In genomic region chr17:55664287-55664686, GRCh38 we compare ENCODE assay signal across 11 cellular contexts. TPM values are rescaled to one million over a fixed set of nuclear protein-coding genes. Genes with fewer than 3 reads are reported as not detected.
DNase-seq lines count a peak whose midpoint lies in the region; ATAC-seq and TF ChIP-seq lines count a peak whose summit lies in the region.
"Had no signal": no experiment of that assay in that cellular context is flagged by ENCODE, and none has a peak within 500 bp of the region (broad histone marks: within the 10 kb centered on the region; RNA-seq: fewer than 3 reads in every experiment).

No MANE protein-coding gene starts in this region.

- no peak for TF ChIP-seq CTCF in suprapubic skin (IDR thresholded peaks at IDR 0.05)

- TF ChIP-seq POLR2A in suprapubic skin (IDR thresholded peaks at IDR 0.05), result no peak

- DNase-seq in GM19240 (ENCODE audit: insufficient read length, low spot score) (peak; percentile 26), NOMO-1 treated with DMSO at 0.1 percent for 48 hours (lab: John Stamatoyannopoulos, UW; ENCODE audit: unreplicated experiment) (peak; percentile 89), ureter (ENCODE audit: low spot score) (no peak), suprapubic skin (ENCODE audit: low spot score in 2 of 2) (no peak), NCI-H226 (no peak)
- no peak for DNase-seq in stimulated activated CD4-positive, alpha-beta T cell treated with anti-CD3 and anti-CD28 coated beads, Interleukin-12 subunit alpha, Interleukin-12 subunit beta, amount 100 ng/mL, for 4 hours
- DNase-seq: activated naive CD4-positive, alpha-beta T cell treated with anti-CD3 and anti-CD28 coated beads, Interleukin-2, amount 50 U/mL, for 16 hours; NCI-H1694 treated with DMSO at 0.1 percent for 48 hours had no signal

- ATAC-seq in HG02973 (IDR thresholded peaks at IDR 0.05; ENCODE audit: unreplicated experiment), result peak; percentile 82

- H3K4me1 ChIP-seq in BLaER1 (peaks cover 59% of the 10 kb centered on the region), suprapubic skin (peaks cover 9% of the 10 kb centered on the region)

- no peak overlapping the region for H3K9ac ChIP-seq in BLaER1

- H3K27me3 ChIP-seq in BLaER1 (no peaks in the 10 kb centered on the region), suprapubic skin (no peaks in the 10 kb centered on the region)

- H3K4me3 ChIP-seq in BLaER1 (no peak overlapping the region), suprapubic skin (no peak overlapping the region)

- H3K36me3 ChIP-seq in BLaER1 (no peaks in the 10 kb centered on the region), suprapubic skin (no peaks in the 10 kb centered on the region)

- 84% methylated on average over 3 of the region's 3 CpGs for WGBS in suprapubic skin

- no peak for TF ChIP-seq EP300 in suprapubic skin (IDR thresholded peaks at IDR 0.05)

- H3K9me3 ChIP-seq in BLaER1 (no peaks in the 10 kb centered on the region), suprapubic skin (no peaks in the 10 kb centered on the region)

- H3K27ac ChIP-seq in BLaER1 (0 out of 2 replicates have a peak overlapping the region, but pooled peaks have one; percentile 28), suprapubic skin (no peak overlapping the region)

- no peaks in the 10 kb centered on the region for H4K20me1 ChIP-seq in BLaER1

- H3K4me2 ChIP-seq in BLaER1, result peak overlapping the region; percentile 59

RNA-seq across cellular contexts. Expression of gene TMEM100, which starts 58.4 kb away (rescaled TPM):
- 8.4 TPM for total RNA-seq in ureter
- 1 to 10 TPM; 1.7 to 2.9 (median 2.4) TPM for total RNA-seq in suprapubic skin
- total RNA-seq: kidney epithelial cell had no signal

Comparison
In these comparisons a context has a peak if more than half of its experiments do, and no peak if none do; other contexts are left out.
1. DNase-seq: peak in GM19240 (single experiment) and NOMO-1 treated with DMSO at 0.1 percent for 48 hours (single experiment); none in ureter (single experiment), suprapubic skin (0 of 2), stimulated activated CD4-positive, alpha-beta T cell treated with anti-CD3 and anti-CD28 coated beads, Interleukin-12 subunit alpha, Interleukin-12 subunit beta, amount 100 ng/mL, for 4 hours (single experiment) and NCI-H226 (single experiment).